Comparison of ENCODE assay signal across 33 cellular contexts in genomic region chr20:21209668-21210067, GRCh38.
"Had no signal": no experiment of that assay in that cellular context is flagged by ENCODE, and none has a peak within 500 bp of the region (broad histone marks: within the 10 kb centered on the region; RNA-seq: fewer than 3 reads in every experiment).

No MANE protein-coding gene starts in this region.

- H3K27ac ChIP-seq: adrenal gland, ascending aorta, body of pancreas, brain microvascular endothelial cell, breast epithelium, cardiac muscle cell had no signal

- DNase-seq: activated effector memory CD4-positive, alpha-beta T cell treated with anti-CD3 and anti-CD28 coated beads, Interleukin-2, amount 50 U/mL, for 16 hours; activated effector memory CD4-positive, alpha-beta T cell treated with Interleukin-2 at 50 U/mL for 16 hours; activated gamma-delta T cell; activated gamma-delta T cell treated with Interleukin-2 at 50 U/mL for 16 hours; activated naive CD4-positive, alpha-beta T cell; activated naive CD4-positive, alpha-beta T cell treated with anti-CD3 and anti-CD28 coated beads for 36 hours; activated naive CD4-positive, alpha-beta T cell treated with anti-CD3 and anti-CD28 coated beads, Interleukin-2, amount 10 ng/mL, durations not matched to agents 7 days and 5 days; activated naive CD4-positive, alpha-beta T cell treated with anti-CD3 and anti-CD28 coated beads, Interleukin-2, amount 50 U/mL, for 16 hours; activated naive CD4-positive, alpha-beta T cell treated with Interleukin-2 at 50 U/mL for 16 hours; activated naive CD8-positive, alpha-beta T cell treated with anti-CD3 and anti-CD28 coated beads for 36 hours; activated naive CD8-positive, alpha-beta T cell treated with anti-CD3 and anti-CD28 coated beads, Interleukin-2, amount 10 ng/mL, durations not matched to agents 7 days and 5 days; activated naive CD8-positive, alpha-beta T cell treated with anti-CD3 and anti-CD28 coated beads, Interleukin-2, amount 50 U/mL, for 24 hours; activated T-cell treated with anti-CD3 and anti-CD28 coated beads, Interleukin-2, amount 50 U/mL, for 24 hours; activated T-cell treated with anti-CD3 and anti-CD28 coated beads, Interleukin-2, amount 50 U/mL, for 4 hours; activated T-cell treated with anti-CD3 and anti-CD28 coated beads, Interleukin-2, amount 50 U/mL, for 48 hours; activated T-cell treated with anti-CD3 and anti-CD28 coated beads, Interleukin-2, amount 50 U/mL, for 72 hours; adrenal gland; amniotic stem cell; amygdala; anterior cingulate cortex; aorta; body of pancreas; brain microvascular endothelial cell; caudate nucleus; central memory CD4-positive, alpha-beta T cell; cerebellar nuclear complex had no signal

- H3K4me3 ChIP-seq: adrenal gland, ascending aorta, body of pancreas, breast epithelium, cardiac muscle cell had no signal

- H3K9me3 ChIP-seq: adrenal gland, ascending aorta, body of pancreas, breast epithelium had no signal

- ATAC-seq: activated naive CD4-positive, alpha-beta T cell treated with anti-CD3 and anti-CD28 coated beads, Interleukin-2, amount 50 U/mL, for 72 hours; activated naive CD8-positive, alpha-beta T cell treated with anti-CD3 and anti-CD28 coated beads, Interleukin-2, amount 50 U/mL, for 24 hours; activated T-cell treated with anti-CD3 and anti-CD28 coated beads, Interleukin-2, amount 50 U/mL, for 4 hours; activated T-cell treated with anti-CD3 and anti-CD28 coated beads, Interleukin-2, amount 50 U/mL, for 72 hours; activated T-helper 17 cell treated with anti-CD3 and anti-CD28 coated beads, Interleukin-2, amount 50 U/mL, for 72 hours; body of pancreas had no signal

- H3K36me3 ChIP-seq: adrenal gland, brain microvascular endothelial cell, breast epithelium, cardiac muscle cell had no signal

- H3K27me3 ChIP-seq: adrenal gland, ascending aorta, body of pancreas, brain microvascular endothelial cell, breast epithelium, cardiac muscle cell had no signal

- H3K4me1 ChIP-seq: adrenal gland, ascending aorta, body of pancreas, breast epithelium had no signal

- FAIRE-seq: astrocyte, bronchial epithelial cell had no signal
